In the genomic region with DNA sequence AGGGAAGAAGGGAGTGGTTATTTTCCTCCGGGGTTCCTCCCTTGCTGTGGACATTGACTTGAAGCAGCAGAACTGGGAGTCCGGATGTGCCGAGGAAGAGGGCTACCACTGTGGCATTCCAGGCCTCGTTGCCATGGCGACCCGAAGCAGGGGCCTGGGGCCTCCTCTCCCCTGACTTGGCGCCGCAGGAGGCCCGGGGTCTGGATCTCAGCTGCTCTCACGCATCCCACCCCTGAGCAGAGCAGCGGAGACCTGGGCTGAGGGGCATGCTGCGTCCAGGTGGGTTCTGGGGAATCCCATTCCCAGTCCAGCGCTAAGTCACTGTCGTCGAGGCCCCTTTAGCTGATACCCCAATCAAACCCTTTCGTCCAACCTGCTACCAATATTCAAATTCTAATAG, we compare ENCODE assay signal across 23 cellular contexts.
DNase-seq lines count a peak whose midpoint lies in the region; ATAC-seq, FAIRE-seq and TF ChIP-seq lines count a peak whose summit lies in the region.
"Had no signal": no experiment of that assay in that cellular context is flagged by ENCODE, and none has a peak within 500 bp of the region (broad histone marks: within the 10 kb centered on the region; RNA-seq: fewer than 3 reads in every experiment).

No MANE protein-coding gene starts in this region.

- H3K9me3 ChIP-seq in HUES64 (ENCODE audit: insufficient read depth, low read depth, low read length) (no peaks in the 10 kb centered on the region), mesenchymal stem cell (ENCODE audit: control insufficient read depth, low read length) (no peaks in the 10 kb centered on the region), spleen (no peaks in the 10 kb centered on the region), small intestine (ENCODE audit: control insufficient read depth, low read depth) (no peaks in the 10 kb centered on the region), GM23248 (ENCODE audit: low read depth) (no peaks in the 10 kb centered on the region)
- H3K9me3 ChIP-seq: thoracic aorta had no signal

- in situ Hi-C loops in GM23248 (cut with MboI), result no loop called here

- H4K8ac ChIP-seq in mesenchymal stem cell (ENCODE audit: low read length), result peak overlapping the region; percentile 7

- H3K14ac ChIP-seq in mesenchymal stem cell (ENCODE audit: low read length in 2 of 2), result no peak overlapping the region

- H2BK5ac ChIP-seq in mesenchymal stem cell (ENCODE audit: low read depth, low read length, poor library complexity, severe bottlenecking), result no peak overlapping the region

- DNase-seq in mesenchymal stem cell, result no peak
- peak; percentile 74 for DNase-seq in spleen
- DNase-seq in NCI-H1092 (lab: John Stamatoyannopoulos, UW), result no peak
- no peak for DNase-seq in small intestine
- no peak for DNase-seq in GM23248
- DNase-seq: activated naive CD8-positive, alpha-beta T cell treated with anti-CD3 and anti-CD28 coated beads for 36 hours; CD4-positive, alpha-beta T cell; dorsolateral prefrontal cortex; foreskin fibroblast; HFFc6; midbrain; NCI-H1105; NCI-H510A; NK-92 treated with Interleukin-12 subunit alpha and Interleukin-12 subunit beta, amount 100 ng/mL, for 24 hours; stimulated activated naive CD4-positive, alpha-beta T cell had no signal

- H2AFZ ChIP-seq in mesenchymal stem cell (ENCODE audit: low read depth, low read length) (no peak overlapping the region), GM23248 (no peak overlapping the region)
- H2AFZ ChIP-seq: hepatocyte had no signal

- H3K4me1 ChIP-seq in HUES64 (ENCODE audit: insufficient read depth, low read length) (peaks cover 35% of the 10 kb centered on the region), mesenchymal stem cell (ENCODE audit: control insufficient read depth, insufficient read depth, low read depth, low read length) (no peaks in the 10 kb centered on the region), spleen (peaks cover 0 to 25% (median 0%) of the 10 kb centered on the region in 6 donors), small intestine (ENCODE audit: control insufficient read depth in 2 of 2, insufficient read depth in 1 of 2, low read depth in 1 of 2, low read length in 1 of 2) (no peaks in the 10 kb centered on the region), GM23248 (ENCODE audit: insufficient read depth) (no peaks in the 10 kb centered on the region)

- H3K9me2 ChIP-seq in GM23248 (ENCODE audit: insufficient read depth), result no peaks in the 10 kb centered on the region

- TF ChIP-seq CTCF in spleen (IDR thresholded peaks at IDR 0.05 in 8 of 11, conservative IDR thresholded peaks at IDR 0.05 in 3 of 11), result no peak

- 38% methylated on average over 16 of the region's 16 CpGs for WGBS in HUES64
- WGBS in mesenchymal stem cell, result 47% methylated on average over 16 of the region's 16 CpGs
- WGBS in spleen, 5 donors, result 74 to 86% (median 84%) methylated on average over 16 of the region's 16 CpGs
- 76 to 92% (median 83%) methylated on average over 16 of the region's 16 CpGs for WGBS in small intestine, 3 donors
- WGBS in GM23248 (ENCODE audit: low coverage in 1 of 2, low lambda C conversion rate in 2 of 2, missing lambda C conversion rate in 2 of 2), 2 experiments, result 65 to 68% methylated on average over 16 of the region's 16 CpGs

- peak overlapping the region; percentile 10; the same call in 1 of the 2 replicates for H3K4me3 ChIP-seq in HUES64 (ENCODE audit: low read length)
- H3K4me3 ChIP-seq in mesenchymal stem cell (ENCODE audit: insufficient read depth in 1 of 2, low read depth in 1 of 2, low read length in 2 of 2), result no peak overlapping the region
- H3K4me3 ChIP-seq in spleen, result no peak overlapping the region
- H3K4me3 ChIP-seq in small intestine (ENCODE audit: low read depth in 1 of 2, low read length in 2 of 2), result no peak overlapping the region
- no peak overlapping the region for H3K4me3 ChIP-seq in GM23248
- H3K4me3 ChIP-seq: dorsolateral prefrontal cortex, hepatocyte, thoracic aorta had no signal

- H3K36me3 ChIP-seq in HUES64 (ENCODE audit: insufficient read depth, low read length), result no peaks in the 10 kb centered on the region; the same call in 1 of the 2 replicates
- H3K36me3 ChIP-seq in mesenchymal stem cell (ENCODE audit: control insufficient read depth in 1 of 2, insufficient read depth in 2 of 2, low read depth in 1 of 2, low read length in 2 of 2), result peaks cover 0 to 8% of the 10 kb centered on the region in 2 experiments
- H3K36me3 ChIP-seq in spleen, result peaks cover 0 to 19% (median 0%) of the 10 kb centered on the region in 6 donors
- H3K36me3 ChIP-seq in small intestine (ENCODE audit: control insufficient read depth in 2 of 2, insufficient read depth in 2 of 2, low read length in 2 of 2), result peaks cover 2% of the 10 kb centered on the region in 2 donors
- H3K36me3 ChIP-seq in GM23248 (ENCODE audit: low read depth), result no peaks in the 10 kb centered on the region; the same call in 1 of the 2 replicates
- H3K36me3 ChIP-seq: thoracic aorta had no signal

- no peak overlapping the region for H3K4ac ChIP-seq in mesenchymal stem cell (ENCODE audit: low read depth in 1 of 2, low read length in 2 of 2)

- no peaks in the 10 kb centered on the region for H3K79me1 ChIP-seq in mesenchymal stem cell (replicated peaks; ENCODE audit: low read length, poor library complexity, severe bottlenecking)

- H3K4me2 ChIP-seq in mesenchymal stem cell (ENCODE audit: low read length, poor library complexity, severe bottlenecking), result peak overlapping the region; percentile 19
- no peak overlapping the region for H3K4me2 ChIP-seq in GM23248 (ENCODE audit: unreplicated experiment)
- H3K4me2 ChIP-seq: hepatocyte had no signal

- intact Hi-C loops in spleen (cut with DNase I; ENCODE audit: low total_unique reads), result no loop called here

- TF ChIP-seq POLR2A in spleen (IDR thresholded peaks at IDR 0.05), result no peak

- no peak for FAIRE-seq in small intestine (lab: Jason Lieb, UNC)
- FAIRE-seq: GM18507 had no signal

- H3K9ac ChIP-seq in HUES64 (ENCODE audit: low read depth, low read length), result no peak overlapping the region; the same call in 1 of the 2 replicates
- H3K9ac ChIP-seq in mesenchymal stem cell (ENCODE audit: low read length), result no peak overlapping the region
- no peak overlapping the region for H3K9ac ChIP-seq in GM23248

- no peak overlapping the region for H2AK5ac ChIP-seq in mesenchymal stem cell (ENCODE audit: low read length, severe bottlenecking)

- peak overlapping the region in 1 of 2 experiments; percentile 10 for H2BK12ac ChIP-seq in mesenchymal stem cell (ENCODE audit: low read length in 2 of 2)

- peak overlapping the region in 1 of 2 experiments; percentile 14 for H3K23ac ChIP-seq in mesenchymal stem cell (ENCODE audit: low read length in 2 of 2)

- H3K27me3 ChIP-seq in HUES64 (ENCODE audit: insufficient read depth, low read length), result no peaks in the 10 kb centered on the region
- H3K27me3 ChIP-seq in mesenchymal stem cell (ENCODE audit: control insufficient read depth in 1 of 2, insufficient read depth in 1 of 2, low read length in 2 of 2), result peaks cover 0 to 5% of the 10 kb centered on the region in 2 experiments
- H3K27me3 ChIP-seq in spleen (replicated peaks in 1 of 7), result no peaks in the 10 kb centered on the region
- H3K27me3 ChIP-seq in small intestine (ENCODE audit: control insufficient read depth in 2 of 2, insufficient read depth in 2 of 2, low read length in 2 of 2), result no peaks in the 10 kb centered on the region
- H3K27me3 ChIP-seq in GM23248 (replicated peaks; ENCODE audit: insufficient read depth), result no peaks in the 10 kb centered on the region
- H3K27me3 ChIP-seq: dorsolateral prefrontal cortex, hepatocyte had no signal

- H2BK15ac ChIP-seq in mesenchymal stem cell (ENCODE audit: low read depth, poor library complexity, severe bottlenecking), result peak overlapping the region; percentile 93

- H3F3A ChIP-seq in GM23248 (ENCODE audit: insufficient read depth), result no peaks in the 10 kb centered on the region

- H3K27ac ChIP-seq in HUES64 (ENCODE audit: low read depth, low read length) (no peak overlapping the region), mesenchymal stem cell (ENCODE audit: low read length, poor library complexity, severe bottlenecking) (no peak overlapping the region), spleen (peak overlapping the region in 1 of 8 donors; percentile 5), small intestine (ENCODE audit: low read depth in 1 of 2, low read length in 1 of 2) (no peak overlapping the region), GM23248 (no peak overlapping the region)
- H3K27ac ChIP-seq: dorsolateral prefrontal cortex, hepatocyte, thoracic aorta, VCaP had no signal

- no peak overlapping the region for H4K91ac ChIP-seq in mesenchymal stem cell (ENCODE audit: low read length)

- H3K18ac ChIP-seq in mesenchymal stem cell (ENCODE audit: low read depth in 1 of 2, low read length in 2 of 2), result no peak overlapping the region

- ATAC-seq in esophagus mucosa (peak; percentile 25), HG03457 (IDR thresholded peaks at IDR 0.05; ENCODE audit: unreplicated experiment) (no peak)
- ATAC-seq: Panc1 had no signal

- H4K20me1 ChIP-seq in GM23248 (ENCODE audit: insufficient read depth), result no peaks in the 10 kb centered on the region

- H3K79me2 ChIP-seq in GM23248 (ENCODE audit: insufficient read depth), result no peaks in the 10 kb centered on the region

- no peak overlapping the region for H2BK120ac ChIP-seq in mesenchymal stem cell (ENCODE audit: low read depth, low read length)
